30 cellular contexts compared by ENCODE assay signal in genomic region chr6:90247262-90247661, GRCh38.
"Had no signal": no experiment of that assay in that cellular context is flagged by ENCODE, and none has a peak within 500 bp of the region (broad histone marks: within the 10 kb centered on the region; RNA-seq: fewer than 3 reads in every experiment).

No MANE protein-coding gene starts in this region.

- H3K4me1 Mint-ChIP-seq: neural crest cell had no signal

- H3K36me3 ChIP-seq: ascending aorta, cardiac muscle cell, colonic mucosa, esophagus squamous epithelium, pancreas, prostate gland, transverse colon had no signal

- H3K4me3 ChIP-seq: ascending aorta, cardiac muscle cell, colonic mucosa, esophagus squamous epithelium, heart right ventricle, pancreas, prostate gland, skin epidermis, testis, transverse colon had no signal

- DNase-seq: activated CD4-positive, alpha-beta T cell treated with anti-CD3 and anti-CD28 coated beads for 1 hour; activated CD8-positive, alpha-beta memory T cell treated with anti-CD3 and anti-CD28 coated beads, Interleukin-2, amount 50 U/mL, for 48 hours; activated naive CD4-positive, alpha-beta T cell; activated T-cell treated with anti-CD3 and anti-CD28 coated beads, Interleukin-2, amount 50 U/mL, for 48 hours; cerebellar nuclear complex; colonic mucosa; effector CD8-positive, alpha-beta T cell; esophagus squamous epithelium; foreskin melanocyte; heart right ventricle; naive B cell; nucleus accumbens; pancreas; retina; stimulated activated CD4-positive, alpha-beta T cell treated with anti-CD3 and anti-CD28 coated beads, Interleukin-4, amount 100 ng/mL, for 4 hours; stimulated activated CD8-positive, alpha-beta memory T cell treated with anti-CD3 and anti-CD28 coated beads, Interleukin-4, amount 100 ng/mL, for 48 hours; stimulated activated naive CD4-positive, alpha-beta T cell; SW 1271; testis; transverse colon had no signal

- H3K27me3 Mint-ChIP-seq: naive B cell had no signal

- H3K9me3 Mint-ChIP-seq: naive B cell; neural crest cell; T-helper 1 cell treated with Interleukin-12 subunit alpha and Interleukin-12 subunit beta and Interleukin-4 antibody, amounts not matched to agents 30 μg/mL and 1 μg/mL, for 36 hours had no signal

- ATAC-seq: heart right ventricle, pancreas, sciatic nerve had no signal

- H3K9me3 ChIP-seq: ascending aorta, colonic mucosa, esophagus squamous epithelium, heart right ventricle, pancreas, prostate gland, testis, transverse colon had no signal

- H3K27ac Mint-ChIP-seq: brain; mesothelial cell of epicardium; T-helper 1 cell treated with Interleukin-12 subunit alpha and Interleukin-12 subunit beta and Interleukin-4 antibody, amounts not matched to agents 30 μg/mL and 1 μg/mL, for 36 hours had no signal

- H3K4me1 ChIP-seq: colonic mucosa, pancreas, prostate gland, testis, transverse colon had no signal

- H3K4me3 Mint-ChIP-seq: brain; mesothelial cell of epicardium; neural crest cell; T-helper 1 cell treated with Interleukin-12 subunit alpha and Interleukin-12 subunit beta and Interleukin-4 antibody, amounts not matched to agents 30 μg/mL and 1 μg/mL, for 36 hours had no signal

- H3K27me3 ChIP-seq: ascending aorta, cardiac muscle cell, colonic mucosa, esophagus squamous epithelium, heart right ventricle, pancreas, testis, transverse colon had no signal

- H3K27ac ChIP-seq: ascending aorta, cardiac muscle cell, colonic mucosa, epithelial cell of prostate, esophagus squamous epithelium, heart right ventricle, pancreas, prostate gland, skin epidermis, testis, transverse colon had no signal
